In the genomic region with DNA sequence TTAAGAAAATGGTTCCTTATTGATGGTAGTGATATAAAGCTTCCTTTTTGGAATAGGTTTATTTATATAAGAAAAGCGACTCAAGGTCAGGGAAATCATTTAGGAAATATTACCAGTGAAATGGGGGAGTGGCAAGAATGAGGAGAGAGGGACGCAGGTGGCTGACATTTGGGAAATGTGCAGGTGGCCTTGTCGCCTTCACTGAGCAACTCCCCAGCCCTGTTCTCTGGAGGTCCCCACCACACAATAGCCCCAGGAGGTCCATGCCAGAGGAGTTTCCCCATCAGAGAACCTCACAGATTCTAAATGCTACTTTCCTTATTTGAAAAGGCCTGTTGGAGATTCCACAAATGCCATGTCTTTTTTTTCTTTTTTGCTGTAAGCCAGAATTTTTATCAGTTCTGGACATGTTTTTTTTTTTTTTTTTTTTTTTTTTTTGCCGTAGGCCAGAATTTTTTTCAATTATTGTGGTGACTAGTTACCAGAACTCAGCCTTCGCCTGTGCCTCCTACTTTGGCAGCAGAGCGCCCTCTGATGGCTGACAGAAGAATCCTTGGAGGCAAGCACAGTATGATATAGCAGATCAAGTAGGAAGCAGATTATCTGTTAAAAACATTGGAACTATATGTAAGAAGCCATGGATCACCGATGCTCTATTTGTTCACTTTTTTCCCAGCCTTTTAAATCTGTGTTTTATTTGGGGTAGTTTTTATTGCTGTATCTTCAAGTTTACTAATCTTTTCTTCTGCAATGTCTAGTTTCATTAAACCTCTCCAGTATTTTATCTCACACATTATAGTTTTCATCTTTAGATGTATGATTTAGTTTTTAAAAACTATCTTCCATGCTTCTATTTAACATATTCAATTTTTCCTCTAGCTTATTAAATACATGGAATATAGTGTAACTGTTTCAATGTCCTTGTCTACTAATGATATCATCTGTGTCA, we compare ENCODE assay signal across 8 cellular contexts. TPM values are rescaled to one million over a fixed set of nuclear protein-coding genes. Genes with fewer than 3 reads are reported as not detected.
A peak's percentile ranks its signal among the peaks of the same experiment; 100 is the strongest.
DNase-seq lines count a peak whose midpoint lies in the region; ATAC-seq and TF ChIP-seq lines count a peak whose summit lies in the region.

No MANE protein-coding gene starts in this region.

- no peaks in the 10 kb centered on the region for H4K20me1 ChIP-seq in SU-DHL-6 (ENCODE audit: low read depth, low read length)

- no peaks in the 10 kb centered on the region for H3K4me1 ChIP-seq in BE2C

- H3K27me3 ChIP-seq in BE2C (no peaks in the 10 kb centered on the region), SU-DHL-6 (ENCODE audit: low read length) (no peaks in the 10 kb centered on the region)

- no peaks in the 10 kb centered on the region for H3K79me2 ChIP-seq in SU-DHL-6 (ENCODE audit: insufficient read depth, low read length)

- H3K36me3 ChIP-seq in BE2C (no peaks in the 10 kb centered on the region), SU-DHL-6 (ENCODE audit: low read length) (no peaks in the 10 kb centered on the region)

- H3K4me3 ChIP-seq in BE2C (ENCODE audit: low read depth, low read length): no peak overlapping the region
- H3K4me3 ChIP-seq in SU-DHL-6 (ENCODE audit: insufficient read depth, low read length, poor library complexity, severe bottlenecking): no peak overlapping the region

- ATAC-seq in GM19467 (IDR thresholded peaks at IDR 0.05; ENCODE audit: unreplicated experiment) (peak; percentile 59), left ventricle myocardium superior (peak; percentile 83), HG02763 (IDR thresholded peaks at IDR 0.05; ENCODE audit: unreplicated experiment) (no peak)

- no peaks in the 10 kb centered on the region for H3F3A ChIP-seq in SU-DHL-6 (ENCODE audit: insufficient read depth)

- no peak overlapping the region for H3K4me2 ChIP-seq in SU-DHL-6 (ENCODE audit: low read depth, low read length, poor library complexity, severe bottlenecking)

- peak; percentile 86 for TF ChIP-seq CTCF in BE2C (IDR thresholded peaks at IDR 0.05; ENCODE audit: low read depth, low read length)
- TF ChIP-seq CTCF in SU-DHL-6 (IDR thresholded peaks at IDR 0.05; ENCODE audit: insufficient read depth, low read length, poor library complexity, severe bottlenecking): peak; percentile 82

- H3K9me3 ChIP-seq in BE2C: no peaks in the 10 kb centered on the region
- no peaks in the 10 kb centered on the region for H3K9me3 ChIP-seq in SU-DHL-6 (ENCODE audit: insufficient read depth, low read length)

- DNase-seq in BE2C (peak; percentile 58), NAMALWA (ENCODE audit: low spot score) (peak; percentile 90), amniotic epithelial cell (ENCODE audit: low read depth) (peak; percentile 60), left ventricle myocardium superior (peak; percentile 63), smooth muscle cell of the brain vasculature (ENCODE audit: low read depth, low spot score) (peak; percentile 18)

- no peak overlapping the region for H3K9ac ChIP-seq in SU-DHL-6 (ENCODE audit: low read length)

- H2AFZ ChIP-seq in SU-DHL-6 (ENCODE audit: low read depth, low read length, severe bottlenecking): no peak overlapping the region

- H3K9me2 ChIP-seq in SU-DHL-6 (replicated peaks; ENCODE audit: insufficient read depth, low read length): no peaks in the 10 kb centered on the region

- no peak overlapping the region for H3K27ac ChIP-seq in SU-DHL-6 (ENCODE audit: low read depth, low read length)

- intact Hi-C loops in left ventricle myocardium superior (cut with micrococcal nuclease): loop anchor here (10.0 kb wide), 1 partner anchor 325 kb away; no protein-coding TSS in a partner anchor

RNA-seq across cellular contexts. Expression of a gene that starts 18.6 kb away (rescaled TPM):
- not detected for polyA plus RNA-seq in BE2C (2012; ENCODE audit: insufficient read depth, insufficient read length, low read depth)
- not detected for total RNA-seq in left ventricle myocardium superior

RNA-seq across cellular contexts. Expression of a gene that starts 36.0 kb away (rescaled TPM):
- polyA plus RNA-seq in BE2C (2012; ENCODE audit: insufficient read depth, insufficient read length, low read depth): not detected
- not detected for total RNA-seq in left ventricle myocardium superior

Comparison
In these comparisons a context has a peak if more than half of its experiments do, and no peak if none do; other contexts are left out.
1. DNase-seq: peak in every context shown above with its lines; median percentile 90 in NAMALWA; 63 in left ventricle myocardium superior; 60 in amniotic epithelial cell; 58 in BE2C; 18 in smooth muscle cell of the brain vasculature.